Comparison of ENCODE assay signal across 8 cellular contexts in genomic region chr1:25619101-25619890, GRCh38. TPM values are rescaled to one million over a fixed set of nuclear protein-coding genes. Genes with fewer than 3 reads are reported as not detected.
DNase-seq lines count a peak whose midpoint lies in the region; ATAC-seq and TF ChIP-seq lines count a peak whose summit lies in the region.

No MANE protein-coding gene starts in this region.

- CTCF ChIA-PET in BJ (lab: Yijun Ruan, JAX) = interaction anchor here (1.0 to 1.7 kb wide), 5 partner anchors 10 to 176 kb away, joined by 3 to 9 read pairs (median 5); no protein-coding TSS in a partner anchor

- intact Hi-C loops in breast epithelium (cut with DNase I; ENCODE audit: low total_unique reads) = loop anchor here (10.0 kb wide), 1 partner anchor 186 kb away; the partner anchor contains the start of gene SELENON

- no peaks in the 10 kb centered on the region for H3K4me1 ChIP-seq in breast epithelium

- TF ChIP-seq POLR2A in breast epithelium (IDR thresholded peaks at IDR 0.05) = no peak

- H3K27ac Mint-ChIP-seq in HFFc6 = no peak overlapping the region
- H3K27ac Mint-ChIP-seq in T-helper 17 cell = peak overlapping the region; percentile 95

- H3K27me3 ChIP-seq in BJ (ENCODE audit: control insufficient read depth, insufficient read depth, low read length) (peaks cover 40% of the 10 kb centered on the region), breast epithelium (no peaks in the 10 kb centered on the region), kidney epithelial cell (ENCODE audit: control insufficient read depth, insufficient read depth, low read length) (peaks cover 57% of the 10 kb centered on the region)

- H3K36me3 Mint-ChIP-seq in HFFc6 (ENCODE audit: low read depth) (no peaks in the 10 kb centered on the region), T-helper 17 cell (ENCODE audit: low read depth) (peaks cover 2% of the 10 kb centered on the region)

- H3K27ac ChIP-seq in breast epithelium = peak overlapping the region in 1 of 2 donors; percentile 23

- H3K4me1 Mint-ChIP-seq in HFFc6 (ENCODE audit: low read depth) = peaks cover 12% of the 10 kb centered on the region; the same call in 1 of the 2 replicates
- H3K4me1 Mint-ChIP-seq in T-helper 17 cell = peaks cover 65% of the 10 kb centered on the region

- no peak for DNase-seq in BJ (ENCODE audit: low read depth)
- no peak for DNase-seq in HFFc6
- DNase-seq in T-helper 17 cell = peak in 2 of 3 donors; percentile 30 to 41
- no peak for DNase-seq in breast epithelium (ENCODE audit: low spot score in 2 of 2)
- no peak for DNase-seq in kidney epithelial cell (ENCODE audit: low read depth)
- DNase-seq in stimulated activated CD8-positive, alpha-beta memory T cell treated with anti-CD3 and anti-CD28 coated beads, Interleukin-4, amount 100 ng/mL, for 48 hours = peak; percentile 69

- TF ChIP-seq CTCF in BJ (IDR thresholded peaks at IDR 0.05; ENCODE audit: insufficient read depth, low read depth, low read length) (peak; percentile 71), HFFc6 (IDR thresholded peaks at IDR 0.05) (peak; percentile 78), breast epithelium (IDR thresholded peaks at IDR 0.05) (peak; percentile 45 to 54 (median 48)), kidney epithelial cell (IDR thresholded peaks at IDR 0.05; ENCODE audit: insufficient read depth, low read length, poor library complexity, severe bottlenecking) (peak; percentile 84)

- H3K36me3 ChIP-seq in BJ (ENCODE audit: control insufficient read depth, insufficient read depth, low read length) (no peaks in the 10 kb centered on the region), breast epithelium (no peaks in the 10 kb centered on the region), kidney epithelial cell (ENCODE audit: control insufficient read depth, insufficient read depth, low read length) (no peaks in the 10 kb centered on the region)

- POLR2A ChIA-PET in BJ (lab: Charles Lee) = no interaction called here

- H3K9me3 Mint-ChIP-seq in HFFc6 = no peaks in the 10 kb centered on the region

- ATAC-seq in T-helper 17 cell = peak; percentile 33
- no peak for ATAC-seq in HG03039 (IDR thresholded peaks at IDR 0.05; ENCODE audit: unreplicated experiment)
- no peak for ATAC-seq in GM18861 (IDR thresholded peaks at IDR 0.05; ENCODE audit: unreplicated experiment)

- no peak overlapping the region for H3K4me3 Mint-ChIP-seq in HFFc6
- peak overlapping the region; percentile 96 for H3K4me3 Mint-ChIP-seq in T-helper 17 cell

- H3K9me3 ChIP-seq in T-helper 17 cell (ENCODE audit: control insufficient read depth, low read length, poor library complexity, severe bottlenecking) (no peaks in the 10 kb centered on the region), breast epithelium (no peaks in the 10 kb centered on the region)

- H3K4me3 ChIP-seq in BJ (ENCODE audit: low read depth, low read length) (no peak overlapping the region), breast epithelium (peak overlapping the region in 2 of 3 donors; percentile 81 to 86), kidney epithelial cell (ENCODE audit: low read depth, low read length) (no peak overlapping the region)

- H3K27me3 Mint-ChIP-seq in HFFc6 (ENCODE audit: insufficient read depth) = peaks cover 61% of the 10 kb centered on the region
- H3K27me3 Mint-ChIP-seq in T-helper 17 cell = no peaks in the 10 kb centered on the region

RNA-seq across cellular contexts. Expression of gene MAN1C1, which starts 2.7 kb away (rescaled TPM):
- 0.98 and 1.1 TPM in 2 replicates for polyA plus RNA-seq in BJ (2011; rRNA removed)
- 0.14 and 0.93 TPM in 2 replicates for polyA minus RNA-seq in BJ (2011; rRNA and poly(A)+ RNA removed)
- under 1 TPM in 3 of 6 experiments, not detected in 3; 0.07 to 0.14 (median 0.08) TPM for total RNA-seq in HFFc6 (2021; fragmentation: NEBNext Ultra II Directional; extraction: Animal tissue kit (Norgen Biotek cat#: 25700))
- 10 to 100 TPM; 16.9 to 27.3 TPM for total RNA-seq in T-helper 17 cell
- 10 to 100 TPM in 1 of 3 donors, 1 to 10 TPM in 2; 6.7 to 13.8 (median 6.9) TPM for total RNA-seq in breast epithelium
- 1.4 and 4.3 TPM in 2 replicates for total RNA-seq in kidney epithelial cell

Comparison
In these comparisons a context has a peak if more than half of its experiments do, and no peak if none do; other contexts are left out.
1. DNase-seq: peak in T-helper 17 cell (2 of 3) and stimulated activated CD8-positive, alpha-beta memory T cell treated with anti-CD3 and anti-CD28 coated beads, Interleukin-4, amount 100 ng/mL, for 48 hours (single experiment); none in BJ (single experiment), HFFc6 (single experiment), breast epithelium (0 of 2) and kidney epithelial cell (single experiment).
2. H3K4me3 ChIP-seq: peak in breast epithelium (2 of 3); none in BJ (single experiment) and kidney epithelial cell (single experiment).
3. Peak in every context shown above with its lines, with median percentiles within 50 percentile points of each other: CTCF ChIP-seq.